Comparison of ENCODE assay signal across 1 cellular context in the genomic region with DNA sequence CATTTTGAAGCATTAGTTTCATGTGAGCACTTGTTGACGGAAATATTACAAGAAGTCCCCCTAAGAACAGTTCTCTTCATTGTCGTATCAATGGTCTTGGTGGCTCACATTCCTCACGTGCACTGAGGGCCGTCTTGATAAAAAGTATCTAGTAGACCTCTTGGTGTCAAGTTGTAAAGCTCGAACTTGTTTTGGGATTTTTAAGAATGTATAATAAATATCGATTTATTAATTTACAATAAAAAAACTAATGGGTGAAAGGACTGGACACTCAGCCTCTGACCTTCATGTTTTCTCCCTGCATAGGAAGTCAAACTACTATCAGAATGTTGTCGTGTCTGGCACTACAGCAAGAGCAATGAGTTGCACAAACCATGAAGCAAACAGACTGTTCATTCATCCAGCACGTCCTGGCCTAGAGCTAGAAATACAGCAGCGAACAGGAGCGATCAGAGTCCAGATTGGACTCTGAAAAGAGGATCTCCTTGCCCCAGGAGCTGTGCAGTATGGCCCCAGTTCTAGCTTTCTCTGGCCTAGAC.
TF ChIP-seq lines count a peak whose summit lies in the region.

No MANE protein-coding gene starts in this region.

TF ChIP-seq in HepG2, 621 proteins besides CTCF, POLR2A, EP300 and RAD21 (continued from another document and continues in another):
- TF ChIP-seq, protein P1, sequence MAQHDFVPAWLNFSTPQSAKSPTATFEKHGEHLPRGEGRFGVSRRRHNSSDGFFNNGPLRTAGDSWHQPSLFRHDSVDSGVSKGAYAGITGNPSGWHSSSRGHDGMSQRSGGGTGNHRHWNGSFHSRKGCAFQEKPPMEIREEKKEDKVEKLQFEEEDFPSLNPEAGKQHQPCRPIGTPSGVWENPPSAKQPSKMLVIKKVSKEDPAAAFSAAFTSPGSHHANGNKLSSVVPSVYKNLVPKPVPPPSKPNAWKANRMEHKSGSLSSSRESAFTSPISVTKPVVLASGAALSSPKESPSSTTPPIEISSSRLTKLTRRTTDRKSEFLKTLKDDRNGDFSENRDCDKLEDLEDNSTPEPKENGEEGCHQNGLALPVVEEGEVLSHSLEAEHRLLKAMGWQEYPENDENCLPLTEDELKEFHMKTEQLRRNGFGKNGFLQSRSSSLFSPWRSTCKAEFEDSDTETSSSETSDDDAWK (CRISPR knock-in tag; IDR thresholded peaks at IDR 0.05) = no peak
- TF ChIP-seq HOXA7 (CRISPR knock-in tag; IDR thresholded peaks at IDR 0.05) = no peak
- no peak for TF ChIP-seq CENPX (CRISPR knock-in tag; IDR thresholded peaks at IDR 0.05)
- TF ChIP-seq KMT2A (CRISPR knock-in tag; IDR thresholded peaks at IDR 0.05) = 0 out of 2 replicates have a peak, but pooled peaks have one; percentile 51
- TF ChIP-seq ZNF136 (CRISPR knock-in tag; IDR thresholded peaks at IDR 0.05; ENCODE audit: low read depth) = no peak
- TF ChIP-seq, protein P2, sequence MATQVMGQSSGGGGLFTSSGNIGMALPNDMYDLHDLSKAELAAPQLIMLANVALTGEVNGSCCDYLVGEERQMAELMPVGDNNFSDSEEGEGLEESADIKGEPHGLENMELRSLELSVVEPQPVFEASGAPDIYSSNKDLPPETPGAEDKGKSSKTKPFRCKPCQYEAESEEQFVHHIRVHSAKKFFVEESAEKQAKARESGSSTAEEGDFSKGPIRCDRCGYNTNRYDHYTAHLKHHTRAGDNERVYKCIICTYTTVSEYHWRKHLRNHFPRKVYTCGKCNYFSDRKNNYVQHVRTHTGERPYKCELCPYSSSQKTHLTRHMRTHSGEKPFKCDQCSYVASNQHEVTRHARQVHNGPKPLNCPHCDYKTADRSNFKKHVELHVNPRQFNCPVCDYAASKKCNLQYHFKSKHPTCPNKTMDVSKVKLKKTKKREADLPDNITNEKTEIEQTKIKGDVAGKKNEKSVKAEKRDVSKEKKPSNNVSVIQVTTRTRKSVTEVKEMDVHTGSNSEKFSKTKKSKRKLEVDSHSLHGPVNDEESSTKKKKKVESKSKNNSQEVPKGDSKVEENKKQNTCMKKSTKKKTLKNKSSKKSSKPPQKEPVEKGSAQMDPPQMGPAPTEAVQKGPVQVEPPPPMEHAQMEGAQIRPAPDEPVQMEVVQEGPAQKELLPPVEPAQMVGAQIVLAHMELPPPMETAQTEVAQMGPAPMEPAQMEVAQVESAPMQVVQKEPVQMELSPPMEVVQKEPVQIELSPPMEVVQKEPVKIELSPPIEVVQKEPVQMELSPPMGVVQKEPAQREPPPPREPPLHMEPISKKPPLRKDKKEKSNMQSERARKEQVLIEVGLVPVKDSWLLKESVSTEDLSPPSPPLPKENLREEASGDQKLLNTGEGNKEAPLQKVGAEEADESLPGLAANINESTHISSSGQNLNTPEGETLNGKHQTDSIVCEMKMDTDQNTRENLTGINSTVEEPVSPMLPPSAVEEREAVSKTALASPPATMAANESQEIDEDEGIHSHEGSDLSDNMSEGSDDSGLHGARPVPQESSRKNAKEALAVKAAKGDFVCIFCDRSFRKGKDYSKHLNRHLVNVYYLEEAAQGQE (IDR thresholded peaks at IDR 0.05; ENCODE audit: borderline replicate concordance in 1 of 2, low read depth in 1 of 2, low read length in 2 of 2) = no peak
- TF ChIP-seq SAFB2 (CRISPR knock-in tag; IDR thresholded peaks at IDR 0.05; ENCODE audit: borderline replicate concordance, low read depth) = no peak
- TF ChIP-seq, protein P3, sequence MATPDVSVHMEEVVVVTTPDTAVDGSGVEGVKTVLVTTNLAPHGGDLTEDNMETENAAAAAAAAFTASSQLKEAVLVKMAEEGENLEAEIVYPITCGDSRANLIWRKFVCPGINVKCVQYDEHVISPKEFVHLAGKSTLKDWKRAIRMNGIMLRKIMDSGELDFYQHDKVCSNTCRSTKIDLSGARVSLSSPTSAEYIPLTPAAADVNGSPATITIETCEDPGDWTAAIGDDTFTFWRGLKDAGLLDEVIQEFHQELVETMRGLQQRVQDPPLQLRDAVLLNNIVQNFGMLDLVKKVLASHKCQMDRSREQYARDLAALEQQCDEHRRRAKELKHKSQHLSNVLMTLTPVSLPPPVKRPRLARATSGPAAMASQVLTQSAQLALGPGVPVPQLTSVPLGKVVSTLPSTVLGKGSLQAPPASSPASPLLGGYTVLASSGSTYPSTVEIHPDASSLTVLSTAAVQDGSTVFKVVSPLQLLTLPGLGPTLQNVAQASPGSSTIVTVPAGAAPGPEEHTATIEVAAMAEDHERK (CRISPR knock-in tag; IDR thresholded peaks at IDR 0.05; ENCODE audit: low read depth) = no peak
- no peak for TF ChIP-seq ZNF563 (CRISPR knock-in tag; IDR thresholded peaks at IDR 0.05)
- TF ChIP-seq, protein P4, sequence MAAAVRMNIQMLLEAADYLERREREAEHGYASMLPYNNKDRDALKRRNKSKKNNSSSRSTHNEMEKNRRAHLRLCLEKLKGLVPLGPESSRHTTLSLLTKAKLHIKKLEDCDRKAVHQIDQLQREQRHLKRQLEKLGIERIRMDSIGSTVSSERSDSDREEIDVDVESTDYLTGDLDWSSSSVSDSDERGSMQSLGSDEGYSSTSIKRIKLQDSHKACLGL (CRISPR knock-in tag; IDR thresholded peaks at IDR 0.05) = no peak
- no peak for TF ChIP-seq HNRNPL (IDR thresholded peaks at IDR 0.05; ENCODE audit: low read depth, low read length)
- TF ChIP-seq HDAC6 (IDR thresholded peaks at IDR 0.05; ENCODE audit: low read depth, low read length) = no peak
- TF ChIP-seq ZBTB3 (CRISPR knock-in tag; IDR thresholded peaks at IDR 0.05; ENCODE audit: borderline replicate concordance, low read depth) = no peak
- TF ChIP-seq, protein P5, sequence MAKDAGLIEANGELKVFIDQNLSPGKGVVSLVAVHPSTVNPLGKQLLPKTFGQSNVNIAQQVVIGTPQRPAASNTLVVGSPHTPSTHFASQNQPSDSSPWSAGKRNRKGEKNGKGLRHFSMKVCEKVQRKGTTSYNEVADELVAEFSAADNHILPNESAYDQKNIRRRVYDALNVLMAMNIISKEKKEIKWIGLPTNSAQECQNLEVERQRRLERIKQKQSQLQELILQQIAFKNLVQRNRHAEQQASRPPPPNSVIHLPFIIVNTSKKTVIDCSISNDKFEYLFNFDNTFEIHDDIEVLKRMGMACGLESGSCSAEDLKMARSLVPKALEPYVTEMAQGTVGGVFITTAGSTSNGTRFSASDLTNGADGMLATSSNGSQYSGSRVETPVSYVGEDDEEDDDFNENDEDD (CRISPR knock-in tag; IDR thresholded peaks at IDR 0.05; ENCODE audit: borderline replicate concordance) = no peak
- no peak for TF ChIP-seq ZNF891 (CRISPR knock-in tag; IDR thresholded peaks at IDR 0.05)
- TF ChIP-seq KDM5B (CRISPR knock-in tag; IDR thresholded peaks at IDR 0.05; ENCODE audit: borderline replicate concordance) = no peak
- no peak; the same call in 1 of the 2 replicates for TF ChIP-seq EHMT2 (IDR thresholded peaks at IDR 0.05; ENCODE audit: borderline replicate concordance, low read depth, low read length)
- TF ChIP-seq ZNF589 (CRISPR knock-in tag; conservative IDR thresholded peaks at IDR 0.05) = no peak
- TF ChIP-seq, protein P6, sequence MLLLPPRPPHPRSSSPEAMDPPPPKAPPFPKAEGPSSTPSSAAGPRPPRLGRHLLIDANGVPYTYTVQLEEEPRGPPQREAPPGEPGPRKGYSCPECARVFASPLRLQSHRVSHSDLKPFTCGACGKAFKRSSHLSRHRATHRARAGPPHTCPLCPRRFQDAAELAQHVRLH (CRISPR knock-in tag; IDR thresholded peaks at IDR 0.05; ENCODE audit: borderline replicate concordance, low read depth) = peak; percentile 67; the same call in 1 of the 2 replicates
- no peak for TF ChIP-seq ZNF660 (CRISPR knock-in tag; IDR thresholded peaks at IDR 0.05; ENCODE audit: borderline replicate concordance, low read depth)
- TF ChIP-seq, protein P7, sequence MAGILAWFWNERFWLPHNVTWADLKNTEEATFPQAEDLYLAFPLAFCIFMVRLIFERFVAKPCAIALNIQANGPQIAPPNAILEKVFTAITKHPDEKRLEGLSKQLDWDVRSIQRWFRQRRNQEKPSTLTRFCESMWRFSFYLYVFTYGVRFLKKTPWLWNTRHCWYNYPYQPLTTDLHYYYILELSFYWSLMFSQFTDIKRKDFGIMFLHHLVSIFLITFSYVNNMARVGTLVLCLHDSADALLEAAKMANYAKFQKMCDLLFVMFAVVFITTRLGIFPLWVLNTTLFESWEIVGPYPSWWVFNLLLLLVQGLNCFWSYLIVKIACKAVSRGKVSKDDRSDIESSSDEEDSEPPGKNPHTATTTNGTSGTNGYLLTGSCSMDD (CRISPR knock-in tag; IDR thresholded peaks at IDR 0.05) = no peak
- TF ChIP-seq, protein P8, sequence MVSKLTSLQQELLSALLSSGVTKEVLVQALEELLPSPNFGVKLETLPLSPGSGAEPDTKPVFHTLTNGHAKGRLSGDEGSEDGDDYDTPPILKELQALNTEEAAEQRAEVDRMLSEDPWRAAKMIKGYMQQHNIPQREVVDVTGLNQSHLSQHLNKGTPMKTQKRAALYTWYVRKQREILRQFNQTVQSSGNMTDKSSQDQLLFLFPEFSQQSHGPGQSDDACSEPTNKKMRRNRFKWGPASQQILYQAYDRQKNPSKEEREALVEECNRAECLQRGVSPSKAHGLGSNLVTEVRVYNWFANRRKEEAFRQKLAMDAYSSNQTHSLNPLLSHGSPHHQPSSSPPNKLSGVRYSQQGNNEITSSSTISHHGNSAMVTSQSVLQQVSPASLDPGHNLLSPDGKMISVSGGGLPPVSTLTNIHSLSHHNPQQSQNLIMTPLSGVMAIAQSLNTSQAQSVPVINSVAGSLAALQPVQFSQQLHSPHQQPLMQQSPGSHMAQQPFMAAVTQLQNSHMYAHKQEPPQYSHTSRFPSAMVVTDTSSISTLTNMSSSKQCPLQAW (CRISPR knock-in tag; IDR thresholded peaks at IDR 0.05) = 0 out of 2 replicates have a peak, but pooled peaks have one; percentile 24
- no peak for TF ChIP-seq NFE2 (CRISPR knock-in tag; IDR thresholded peaks at IDR 0.05)
- TF ChIP-seq, protein P9, sequence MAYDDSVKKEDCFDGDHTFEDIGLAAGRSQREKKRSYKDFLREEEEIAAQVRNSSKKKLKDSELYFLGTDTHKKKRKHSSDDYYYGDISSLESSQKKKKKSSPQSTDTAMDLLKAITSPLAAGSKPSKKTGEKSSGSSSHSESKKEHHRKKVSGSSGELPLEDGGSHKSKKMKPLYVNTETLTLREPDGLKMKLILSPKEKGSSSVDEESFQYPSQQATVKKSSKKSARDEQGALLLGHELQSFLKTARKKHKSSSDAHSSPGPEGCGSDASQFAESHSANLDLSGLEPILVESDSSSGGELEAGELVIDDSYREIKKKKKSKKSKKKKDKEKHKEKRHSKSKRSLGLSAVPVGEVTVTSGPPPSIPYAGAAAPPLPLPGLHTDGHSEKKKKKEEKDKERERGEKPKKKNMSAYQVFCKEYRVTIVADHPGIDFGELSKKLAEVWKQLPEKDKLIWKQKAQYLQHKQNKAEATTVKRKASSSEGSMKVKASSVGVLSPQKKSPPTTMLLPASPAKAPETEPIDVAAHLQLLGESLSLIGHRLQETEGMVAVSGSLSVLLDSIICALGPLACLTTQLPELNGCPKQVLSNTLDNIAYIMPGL (CRISPR knock-in tag; IDR thresholded peaks at IDR 0.05; ENCODE audit: borderline replicate concordance in 1 of 2, low read depth in 1 of 2) = 0 out of 4 replicates have a peak, but pooled peaks of 1 of the 2 experiments have one; percentile 47
- TF ChIP-seq, protein P10, sequence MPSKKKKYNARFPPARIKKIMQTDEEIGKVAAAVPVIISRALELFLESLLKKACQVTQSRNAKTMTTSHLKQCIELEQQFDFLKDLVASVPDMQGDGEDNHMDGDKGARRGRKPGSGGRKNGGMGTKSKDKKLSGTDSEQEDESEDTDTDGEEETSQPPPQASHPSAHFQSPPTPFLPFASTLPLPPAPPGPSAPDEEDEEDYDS (CRISPR knock-in tag; IDR thresholded peaks at IDR 0.05) = 0 out of 2 replicates have a peak, but pooled peaks have one; percentile 41
- TF ChIP-seq ZNF44 (CRISPR knock-in tag; IDR thresholded peaks at IDR 0.05) = no peak
- no peak for TF ChIP-seq KDM5A (IDR thresholded peaks at IDR 0.05; ENCODE audit: borderline replicate concordance, low read length)
- no peak for TF ChIP-seq NFE2L1 (CRISPR knock-in tag; IDR thresholded peaks at IDR 0.05; ENCODE audit: borderline replicate concordance)
- TF ChIP-seq, protein P11, sequence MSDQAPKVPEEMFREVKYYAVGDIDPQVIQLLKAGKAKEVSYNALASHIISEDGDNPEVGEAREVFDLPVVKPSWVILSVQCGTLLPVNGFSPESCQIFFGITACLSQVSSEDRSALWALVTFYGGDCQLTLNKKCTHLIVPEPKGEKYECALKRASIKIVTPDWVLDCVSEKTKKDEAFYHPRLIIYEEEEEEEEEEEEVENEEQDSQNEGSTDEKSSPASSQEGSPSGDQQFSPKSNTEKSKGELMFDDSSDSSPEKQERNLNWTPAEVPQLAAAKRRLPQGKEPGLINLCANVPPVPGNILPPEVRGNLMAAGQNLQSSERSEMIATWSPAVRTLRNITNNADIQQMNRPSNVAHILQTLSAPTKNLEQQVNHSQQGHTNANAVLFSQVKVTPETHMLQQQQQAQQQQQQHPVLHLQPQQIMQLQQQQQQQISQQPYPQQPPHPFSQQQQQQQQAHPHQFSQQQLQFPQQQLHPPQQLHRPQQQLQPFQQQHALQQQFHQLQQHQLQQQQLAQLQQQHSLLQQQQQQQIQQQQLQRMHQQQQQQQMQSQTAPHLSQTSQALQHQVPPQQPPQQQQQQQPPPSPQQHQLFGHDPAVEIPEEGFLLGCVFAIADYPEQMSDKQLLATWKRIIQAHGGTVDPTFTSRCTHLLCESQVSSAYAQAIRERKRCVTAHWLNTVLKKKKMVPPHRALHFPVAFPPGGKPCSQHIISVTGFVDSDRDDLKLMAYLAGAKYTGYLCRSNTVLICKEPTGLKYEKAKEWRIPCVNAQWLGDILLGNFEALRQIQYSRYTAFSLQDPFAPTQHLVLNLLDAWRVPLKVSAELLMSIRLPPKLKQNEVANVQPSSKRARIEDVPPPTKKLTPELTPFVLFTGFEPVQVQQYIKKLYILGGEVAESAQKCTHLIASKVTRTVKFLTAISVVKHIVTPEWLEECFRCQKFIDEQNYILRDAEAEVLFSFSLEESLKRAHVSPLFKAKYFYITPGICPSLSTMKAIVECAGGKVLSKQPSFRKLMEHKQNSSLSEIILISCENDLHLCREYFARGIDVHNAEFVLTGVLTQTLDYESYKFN (CRISPR knock-in tag; conservative IDR thresholded peaks at IDR 0.05) = peak; percentile 77
- TF ChIP-seq ZNF180 (CRISPR knock-in tag; IDR thresholded peaks at IDR 0.05; ENCODE audit: borderline replicate concordance, low read depth) = no peak
- no peak for TF ChIP-seq ZNF263 (CRISPR knock-in tag; IDR thresholded peaks at IDR 0.05)
- TF ChIP-seq BHLHE40 (IDR thresholded peaks at IDR 0.05; ENCODE audit: low read length) = no peak
- no peak for TF ChIP-seq DR1 (CRISPR knock-in tag; IDR thresholded peaks at IDR 0.05)
- no peak for TF ChIP-seq ATF7 (IDR thresholded peaks at IDR 0.05)
- no peak for TF ChIP-seq ATF7 (CRISPR knock-in tag; IDR thresholded peaks at IDR 0.05)
- no peak for TF ChIP-seq ZNF274 (CRISPR knock-in tag; IDR thresholded peaks at IDR 0.05)
- TF ChIP-seq FOXP1 (IDR thresholded peaks at IDR 0.05) = no peak
- TF ChIP-seq FOXP1 (CRISPR knock-in tag; IDR thresholded peaks at IDR 0.05) = peak; percentile 57; the same call in 1 of the 2 replicates
- TF ChIP-seq, protein P12, sequence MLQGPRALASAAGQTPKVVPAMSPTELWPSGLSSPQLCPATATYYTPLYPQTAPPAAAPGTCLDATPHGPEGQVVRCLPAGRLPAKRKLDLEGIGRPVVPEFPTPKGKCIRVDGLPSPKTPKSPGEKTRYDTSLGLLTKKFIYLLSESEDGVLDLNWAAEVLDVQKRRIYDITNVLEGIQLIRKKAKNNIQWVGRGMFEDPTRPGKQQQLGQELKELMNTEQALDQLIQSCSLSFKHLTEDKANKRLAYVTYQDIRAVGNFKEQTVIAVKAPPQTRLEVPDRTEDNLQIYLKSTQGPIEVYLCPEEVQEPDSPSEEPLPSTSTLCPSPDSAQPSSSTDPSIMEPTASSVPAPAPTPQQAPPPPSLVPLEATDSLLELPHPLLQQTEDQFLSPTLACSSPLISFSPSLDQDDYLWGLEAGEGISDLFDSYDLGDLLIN (CRISPR knock-in tag; IDR thresholded peaks at IDR 0.05; ENCODE audit: borderline replicate concordance) = no peak
- no peak for TF ChIP-seq ZNF678 (CRISPR knock-in tag; IDR thresholded peaks at IDR 0.05)
